In the genomic region with DNA sequence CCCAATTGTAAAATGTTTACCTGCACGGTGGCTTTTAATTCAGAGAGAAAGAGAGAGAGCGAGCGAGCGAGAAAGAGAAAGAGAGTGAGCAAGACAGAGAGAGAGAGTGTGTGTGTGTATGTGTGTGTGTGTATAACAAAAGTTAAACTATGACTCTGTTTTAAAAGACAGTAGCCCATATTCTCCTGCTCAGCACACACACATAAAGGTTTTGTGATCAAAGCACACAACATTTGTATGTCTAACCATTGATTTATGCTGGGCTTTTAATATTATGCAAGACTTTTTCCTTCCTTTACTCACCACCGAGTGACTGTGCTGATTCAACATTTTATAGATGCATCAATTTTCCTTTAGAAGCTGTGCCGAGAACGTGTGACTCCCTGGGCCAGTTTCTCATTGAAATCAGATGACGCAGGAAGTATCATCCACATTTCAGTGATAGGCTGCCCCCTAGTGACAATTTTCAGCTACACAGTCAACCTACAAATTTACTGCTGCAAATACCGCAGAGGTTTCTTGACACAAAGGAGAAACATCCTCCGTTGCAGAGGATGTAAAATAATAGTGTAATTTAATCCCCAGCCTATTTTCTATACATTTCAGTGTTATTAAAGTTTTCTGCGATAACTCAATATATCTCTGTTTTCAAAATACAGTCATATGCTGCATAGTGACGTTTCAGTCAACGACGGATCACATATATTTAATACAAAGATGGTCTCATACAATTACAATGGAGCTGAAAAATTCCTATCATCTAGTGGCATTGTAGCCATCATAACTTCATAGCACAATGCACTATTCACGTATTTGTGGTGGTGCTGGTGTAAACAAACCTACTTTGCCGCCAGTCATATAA, we compare ENCODE assay signal across 9 cellular contexts.
DNase-seq lines count a peak whose midpoint lies in the region; ATAC-seq lines count a peak whose summit lies in the region.
"Had no signal": no experiment of that assay in that cellular context is flagged by ENCODE, and none has a peak within 500 bp of the region (broad histone marks: within the 10 kb centered on the region; RNA-seq: fewer than 3 reads in every experiment).

No MANE protein-coding gene starts in this region.

- no peaks in the 10 kb centered on the region for H3K27me3 Mint-ChIP-seq in CD8-positive, alpha-beta memory T cell
- no peaks in the 10 kb centered on the region for H3K27me3 Mint-ChIP-seq in activated CD4-positive, alpha-beta memory T cell treated with anti-CD3 and anti-CD28 coated beads for 36 hours
- H3K27me3 Mint-ChIP-seq: dendritic cell treated with granulocyte-macrophage colony-stimulating factor and Interleukin-4, amounts not matched to agents 40 ng/mL and 50 ng/mL, for 4 days had no signal

- no peaks in the 10 kb centered on the region for H3K36me3 ChIP-seq in CD8-positive, alpha-beta memory T cell (ENCODE audit: insufficient read depth, low read length)
- no peaks in the 10 kb centered on the region for H3K36me3 ChIP-seq in mesendoderm (ENCODE audit: control insufficient read depth, insufficient read depth, low read length)

- H3K18ac ChIP-seq in mesendoderm (ENCODE audit: low read length): no peak overlapping the region

- no peak overlapping the region for H3K27ac ChIP-seq in CD8-positive, alpha-beta memory T cell (ENCODE audit: low read depth, low read length)
- H3K27ac ChIP-seq in mesendoderm (ENCODE audit: low read depth, low read length): no peak overlapping the region

- H3K4ac ChIP-seq in mesendoderm (ENCODE audit: low read depth, low read length): no peak overlapping the region

- H3K4me3 Mint-ChIP-seq in CD8-positive, alpha-beta memory T cell: peak overlapping the region in 5 of 7 donors; percentile 2 to 60 (median 35)
- H3K4me3 Mint-ChIP-seq in activated CD4-positive, alpha-beta memory T cell treated with anti-CD3 and anti-CD28 coated beads for 36 hours: no peak overlapping the region
- H3K4me3 Mint-ChIP-seq: dendritic cell treated with granulocyte-macrophage colony-stimulating factor and Interleukin-4, amounts not matched to agents 40 ng/mL and 50 ng/mL, for 4 days had no signal

- no peaks in the 10 kb centered on the region for H3K27me3 ChIP-seq in CD8-positive, alpha-beta memory T cell (ENCODE audit: insufficient read depth, low read length, poor library complexity, severe bottlenecking)
- H3K27me3 ChIP-seq in mesendoderm (ENCODE audit: insufficient read depth, low read length, poor library complexity): no peaks in the 10 kb centered on the region

- intact Hi-C loops in activated CD4-positive, alpha-beta memory T cell treated with anti-CD3 and anti-CD28 coated beads for 36 hours (cut with micrococcal nuclease): loop anchor here (1.0 to 10.0 kb wide), 9 partner anchors 68 to 910 kb away; no protein-coding TSS in a partner anchor

- H3K4me2 ChIP-seq in mesendoderm (ENCODE audit: low read length): no peak overlapping the region

- H3K27ac Mint-ChIP-seq in CD8-positive, alpha-beta memory T cell: peak overlapping the region in 2 of 8 donors; percentile 14 to 64
- H3K27ac Mint-ChIP-seq in activated CD4-positive, alpha-beta memory T cell treated with anti-CD3 and anti-CD28 coated beads for 36 hours: no peak overlapping the region
- H3K27ac Mint-ChIP-seq: dendritic cell treated with granulocyte-macrophage colony-stimulating factor and Interleukin-4, amounts not matched to agents 40 ng/mL and 50 ng/mL, for 4 days had no signal

- H2AK5ac ChIP-seq in mesendoderm (ENCODE audit: low read length): no peak overlapping the region

- H3K4me1 ChIP-seq in CD8-positive, alpha-beta memory T cell (ENCODE audit: insufficient read depth, low read length): no peaks in the 10 kb centered on the region
- no peaks in the 10 kb centered on the region for H3K4me1 ChIP-seq in mesendoderm (ENCODE audit: control insufficient read depth, low read depth, low read length)

- H2BK15ac ChIP-seq in mesendoderm (replicated peaks; ENCODE audit: low read depth): no peak overlapping the region

- peak; percentile 88 for ATAC-seq in GM19438 (IDR thresholded peaks at IDR 0.05; ENCODE audit: low read depth, unreplicated experiment)
- ATAC-seq in HG03469 (IDR thresholded peaks at IDR 0.05; ENCODE audit: unreplicated experiment): peak; percentile 77

- no peak overlapping the region for H3K9ac ChIP-seq in mesendoderm (ENCODE audit: low read length)

- peak; percentile 43 to 75 (median 66) for DNase-seq in CD8-positive, alpha-beta memory T cell
- DNase-seq in NCI-H748 (lab: John Stamatoyannopoulos, UW; ENCODE audit: unreplicated experiment) (peak; percentile 78), mesendoderm (peak; percentile 83)
- peak; percentile 71 for DNase-seq in activated CD4-positive, alpha-beta memory T cell treated with anti-CD3 and anti-CD28 coated beads for 36 hours
- peak; percentile 51 for DNase-seq in effector CD8-positive, alpha-beta T cell (lab: John Stamatoyannopoulos, UW)
- DNase-seq in stimulated activated CD8-positive, alpha-beta memory T cell treated with anti-CD3 and anti-CD28 coated beads, Interleukin-15, amount 100 ng/mL, for 24 hours (ENCODE audit: low read depth): peak; percentile 16

- CTCF ChIA-PET in CD8-positive, alpha-beta memory T cell (lab: Charles Lee): interaction anchor here (0.7 to 5.1 kb wide), 22 partner anchors 9 to 885 kb away, joined by 3 to 79 read pairs (median 4); no protein-coding TSS in a partner anchor
- CTCF ChIA-PET in activated CD4-positive, alpha-beta memory T cell treated with anti-CD3 and anti-CD28 coated beads for 36 hours (lab: Charles Lee): interaction anchor here (0.6 to 5.5 kb wide), 35 partner anchors 9 to 905 kb away, joined by 3 to 56 read pairs (median 4); no protein-coding TSS in a partner anchor

- H3K9me3 Mint-ChIP-seq in CD8-positive, alpha-beta memory T cell: no peaks in the 10 kb centered on the region
- H3K9me3 Mint-ChIP-seq in activated CD4-positive, alpha-beta memory T cell treated with anti-CD3 and anti-CD28 coated beads for 36 hours: no peaks in the 10 kb centered on the region
- H3K9me3 Mint-ChIP-seq: dendritic cell treated with granulocyte-macrophage colony-stimulating factor and Interleukin-4, amounts not matched to agents 40 ng/mL and 50 ng/mL, for 4 days had no signal

- H4K8ac ChIP-seq in mesendoderm (ENCODE audit: low read depth, low read length): no peak overlapping the region

- WGBS in mesendoderm (ENCODE audit: extremely low coverage, insufficient coverage, low lambda C conversion rate): no CpG with 5 or more reads among the region's 16 CpGs

- no peak overlapping the region for H4K5ac ChIP-seq in mesendoderm (ENCODE audit: low read length)

- peaks cover 5 to 10% (median 10%) of the 10 kb centered on the region in 3 donors for H3K4me1 Mint-ChIP-seq in CD8-positive, alpha-beta memory T cell
- peaks cover 6% of the 10 kb centered on the region for H3K4me1 Mint-ChIP-seq in activated CD4-positive, alpha-beta memory T cell treated with anti-CD3 and anti-CD28 coated beads for 36 hours (ENCODE audit: low read depth)

- H3K79me1 ChIP-seq in mesendoderm (ENCODE audit: low read length): no peaks in the 10 kb centered on the region

- H2BK5ac ChIP-seq in mesendoderm (ENCODE audit: low read length): no peak overlapping the region

- H3K79me2 ChIP-seq in mesendoderm (ENCODE audit: control insufficient read depth, insufficient read depth, low read length): no peaks in the 10 kb centered on the region

- H3K36me3 Mint-ChIP-seq in CD8-positive, alpha-beta memory T cell: no peaks in the 10 kb centered on the region
- H3K36me3 Mint-ChIP-seq in activated CD4-positive, alpha-beta memory T cell treated with anti-CD3 and anti-CD28 coated beads for 36 hours: no peaks in the 10 kb centered on the region

- peak overlapping the region; percentile 49 for H3K56ac ChIP-seq in mesendoderm (ENCODE audit: low read length)

- POLR2A ChIA-PET in CD8-positive, alpha-beta memory T cell (lab: Charles Lee): interaction anchor here (0.6 kb wide), 1 partner anchor 133 kb away, joined by 3 read pairs; no protein-coding TSS in a partner anchor
- POLR2A ChIA-PET in activated CD4-positive, alpha-beta memory T cell treated with anti-CD3 and anti-CD28 coated beads for 36 hours (lab: Charles Lee): no interaction called here

- H2BK120ac ChIP-seq in mesendoderm (ENCODE audit: low read depth, low read length): no peak overlapping the region

- H3K23ac ChIP-seq in mesendoderm (ENCODE audit: low read length): no peak overlapping the region

- H3K9me3 ChIP-seq in CD8-positive, alpha-beta memory T cell (ENCODE audit: low read length): no peaks in the 10 kb centered on the region

- no peak overlapping the region for H3K4me3 ChIP-seq in CD8-positive, alpha-beta memory T cell (ENCODE audit: low read length)
- H3K4me3 ChIP-seq in mesendoderm (ENCODE audit: low read length): no peak overlapping the region

Comparison
In these comparisons a context has a peak if more than half of its experiments do, and no peak if none do; other contexts are left out.
1. DNase-seq: peak in every context shown above with its lines; median percentile 83 in mesendoderm; 78 in NCI-H748; 71 in activated CD4-positive, alpha-beta memory T cell treated with anti-CD3 and anti-CD28 coated beads for 36 hours; 66 in CD8-positive, alpha-beta memory T cell; 51 in effector CD8-positive, alpha-beta T cell; 16 in stimulated activated CD8-positive, alpha-beta memory T cell treated with anti-CD3 and anti-CD28 coated beads, Interleukin-15, amount 100 ng/mL, for 24 hours.